In the genomic region with DNA sequence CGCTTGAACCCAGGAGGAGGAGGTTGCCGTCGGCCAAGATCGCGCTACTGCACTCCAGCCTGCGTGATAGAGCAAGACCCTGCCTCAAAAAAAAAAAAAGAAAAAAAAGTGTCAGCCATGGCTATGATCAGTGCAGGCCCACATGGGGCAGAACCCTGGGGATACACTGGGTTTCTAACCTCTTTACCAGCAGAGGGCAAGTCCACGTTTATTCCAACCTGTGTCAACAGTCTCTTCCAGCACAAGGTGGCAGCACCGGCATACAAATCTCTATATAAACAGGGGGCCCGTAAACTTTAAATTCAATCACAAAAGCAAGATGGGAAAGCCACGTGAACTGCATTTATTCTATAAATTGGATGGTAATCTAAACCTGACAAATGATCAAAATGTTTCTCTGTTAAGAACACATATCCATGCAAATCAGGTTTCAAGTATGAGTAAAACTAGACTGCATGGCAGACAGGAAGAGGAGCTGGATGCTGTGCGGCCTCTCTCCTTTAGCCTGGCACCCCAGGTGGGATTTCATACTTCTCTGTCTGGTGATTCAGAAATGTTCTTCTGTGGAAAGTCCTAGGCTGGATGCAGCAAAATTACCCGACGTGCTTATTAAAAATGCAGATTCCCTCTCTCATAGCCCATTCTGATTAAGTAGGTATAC, we compare ENCODE assay signal across 8 cellular contexts. TPM values are rescaled to one million over a fixed set of nuclear protein-coding genes. Genes with fewer than 3 reads are reported as not detected.
A peak's percentile ranks its signal among the peaks of the same experiment; 100 is the strongest.
DNase-seq lines count a peak whose midpoint lies in the region; ATAC-seq lines count a peak whose summit lies in the region.

No MANE protein-coding gene starts in this region.

- no peak overlapping the region for H3K27ac ChIP-seq in right cardiac atrium (ENCODE audit: low read length)

- ATAC-seq in HG02610 (IDR thresholded peaks at IDR 0.05; ENCODE audit: unreplicated experiment) (peak; percentile 37), right cardiac atrium (peak; percentile 75 to 76), sciatic nerve (peak; percentile 79), HG03025 (IDR thresholded peaks at IDR 0.05; ENCODE audit: low FRiP score, unreplicated experiment) (no peak)

- peaks cover 12% of the 10 kb centered on the region for H3K4me1 ChIP-seq in right cardiac atrium (ENCODE audit: control insufficient read depth, insufficient read depth, low read length)

- no peaks in the 10 kb centered on the region for H3K9me3 ChIP-seq in right cardiac atrium (ENCODE audit: control insufficient read depth, low read length)

- intact Hi-C loops in right cardiac atrium (cut with DNase I) (loop anchor here (5.0 to 10.0 kb wide), 4 partner anchors 165 to 497 kb away; partner anchors contain the start of gene IL6 (in 4 of the 4)), sciatic nerve (cut with DNase I) (loop anchor here (10.0 kb wide), 2 partner anchors 165 to 495 kb away; partner anchors contain the start of gene IL6)

- H3K4me3 ChIP-seq in right cardiac atrium (ENCODE audit: low read length), result no peak overlapping the region

- WGBS in right cardiac atrium, result 40% methylated on average over 13 of the region's 13 CpGs

- DNase-seq in GM04504 (ENCODE audit: low read depth), result peak; percentile 62
- peak; percentile 48 to 52 for DNase-seq in NCI-H1930 (lab: John Stamatoyannopoulos, UW)
- DNase-seq in T-helper 2 cell, result peak in 4 of 5 experiments; percentile 22 to 70 (median 46)
- DNase-seq in anterior cingulate cortex (lab: John Stamatoyannopoulos, UW), result peak in 41 of 58 donors; percentile 8 to 74 (median 39)
- DNase-seq in right cardiac atrium, result peak; percentile 72 to 87 (median 76)
- peak; percentile 81 for DNase-seq in sciatic nerve (ENCODE audit: low spot score)

- H3K27me3 ChIP-seq in right cardiac atrium (ENCODE audit: control insufficient read depth, insufficient read depth), result no peaks in the 10 kb centered on the region

RNA-seq across cellular contexts. Expression of gene STEAP1B, which starts 60.0 kb away (rescaled TPM):
- 1 to 10 TPM in 1 of 4 donors, under 1 TPM in 3; 0.40 to 1.1 (median 0.70) TPM for total RNA-seq in right cardiac atrium
- polyA plus RNA-seq in right cardiac atrium, result 0.36 TPM
- 11.6 TPM for total RNA-seq in sciatic nerve
